Comparison of ENCODE assay signal across 10 cellular contexts in the genomic region with DNA sequence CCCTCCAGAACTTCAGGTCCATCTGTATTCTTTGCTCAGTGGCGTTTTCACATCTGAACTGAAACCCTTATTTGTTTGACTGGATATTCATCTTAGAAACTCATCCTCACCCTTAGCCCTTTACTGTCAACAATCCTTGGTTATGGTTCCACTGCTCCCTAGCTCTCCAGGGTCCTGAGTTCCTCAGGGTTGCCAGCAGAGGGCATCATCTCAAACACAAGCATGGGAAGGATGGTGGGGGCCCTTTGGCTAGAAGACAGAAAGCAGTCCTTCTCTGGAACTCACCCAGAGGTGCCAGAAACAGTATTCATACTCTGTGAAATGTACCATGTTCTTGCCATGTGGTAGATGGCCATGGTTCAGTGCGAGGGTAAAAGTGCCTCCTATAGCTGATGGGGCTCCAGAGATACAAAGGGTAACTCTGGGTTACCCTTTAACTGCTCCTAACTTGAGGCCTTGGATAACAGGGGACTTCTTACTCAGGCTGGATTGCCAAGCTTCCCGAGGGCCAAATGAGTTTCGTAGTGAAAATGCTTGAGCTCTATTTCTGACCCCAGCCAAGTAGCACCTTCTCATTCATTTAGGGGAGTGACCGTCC. TPM values are rescaled to one million over a fixed set of nuclear protein-coding genes. Genes with fewer than 3 reads are reported as not detected.
DNase-seq lines count a peak whose midpoint lies in the region; ATAC-seq and TF ChIP-seq lines count a peak whose summit lies in the region.
"Had no signal": no experiment of that assay in that cellular context is flagged by ENCODE, and none has a peak within 500 bp of the region (broad histone marks: within the 10 kb centered on the region; RNA-seq: fewer than 3 reads in every experiment).

No MANE protein-coding gene starts in this region.

- no peak overlapping the region for H3K27ac ChIP-seq in left lung

- CTCF ChIA-PET in WTC11 (lab: Charles Lee): interaction anchor here (0.6 to 6.2 kb wide), 25 partner anchors 8 to 790 kb away, joined by 3 to 199 read pairs (median 4); partner anchors contain the start of genes COPA, NCSTN, NHLH1 and PEX19

- H3K9me3 ChIP-seq in left lung: no peaks in the 10 kb centered on the region

- no peak overlapping the region for H3K4me3 ChIP-seq in left lung

- DNase-seq in DMS114 treated with DMSO at 0.1 percent for 48 hours (lab: John Stamatoyannopoulos, UW; ENCODE audit: unreplicated experiment) (peak; percentile 18), HT-29 (ENCODE audit: low spot score) (peak; percentile 47), WTC11 (ENCODE audit: low spot score) (peak; percentile 49), left lung (no peak), dedifferentiated amniotic fluid mesenchymal stem cell (ENCODE audit: extremely low spot score) (no peak), NCI-H1694 treated with DMSO at 0.1 percent for 48 hours (lab: John Stamatoyannopoulos, UW) (no peak)

- H3K4me1 ChIP-seq in left lung: no peaks in the 10 kb centered on the region

- no peaks in the 10 kb centered on the region for H3K27me3 Mint-ChIP-seq in WTC11 (ENCODE audit: low read depth)

- TF ChIP-seq CTCF in WTC11 (IDR thresholded peaks at IDR 0.05): peak; percentile 25; the same call in 1 of the 2 replicates
- peak in 1 of 2 donors; percentile 31 for TF ChIP-seq CTCF in left lung (IDR thresholded peaks at IDR 0.05)

- no peaks in the 10 kb centered on the region for H3K9me3 Mint-ChIP-seq in WTC11

- POLR2A ChIA-PET in WTC11 (lab: Charles Lee): interaction anchor here (1.6 kb wide), 1 partner anchor 21 kb away, joined by 7 read pairs; no protein-coding TSS in a partner anchor

- peaks cover 92% of the 10 kb centered on the region for H3K36me3 Mint-ChIP-seq in WTC11

- H3K4me1 Mint-ChIP-seq in WTC11: no peaks in the 10 kb centered on the region

- intact Hi-C loops in left lung (cut with DNase I): no loop called here

- no peaks in the 10 kb centered on the region for H3K27me3 ChIP-seq in left lung

- no peak overlapping the region for H3K27ac Mint-ChIP-seq in WTC11

- peaks cover 0 to 99% of the 10 kb centered on the region in 2 donors for H3K36me3 ChIP-seq in left lung

- peak; percentile 94 for ATAC-seq in WTC11
- peak; percentile 27 for ATAC-seq in left lung
- no peak for ATAC-seq in GM21737 (IDR thresholded peaks at IDR 0.05; ENCODE audit: unreplicated experiment)
- ATAC-seq in GM21367 (IDR thresholded peaks at IDR 0.05; ENCODE audit: unreplicated experiment): no peak

- H3K4me3 Mint-ChIP-seq in WTC11: no peak overlapping the region

TF ChIP-seq in WTC11, 78 proteins besides CTCF, POLR2A, EP300 and RAD21:
- peak; percentile 42; the same call in 1 of the 2 replicates for TF ChIP-seq USF1 (CRISPR knock-in tag; IDR thresholded peaks at IDR 0.05)
- TF ChIP-seq, protein P1, sequence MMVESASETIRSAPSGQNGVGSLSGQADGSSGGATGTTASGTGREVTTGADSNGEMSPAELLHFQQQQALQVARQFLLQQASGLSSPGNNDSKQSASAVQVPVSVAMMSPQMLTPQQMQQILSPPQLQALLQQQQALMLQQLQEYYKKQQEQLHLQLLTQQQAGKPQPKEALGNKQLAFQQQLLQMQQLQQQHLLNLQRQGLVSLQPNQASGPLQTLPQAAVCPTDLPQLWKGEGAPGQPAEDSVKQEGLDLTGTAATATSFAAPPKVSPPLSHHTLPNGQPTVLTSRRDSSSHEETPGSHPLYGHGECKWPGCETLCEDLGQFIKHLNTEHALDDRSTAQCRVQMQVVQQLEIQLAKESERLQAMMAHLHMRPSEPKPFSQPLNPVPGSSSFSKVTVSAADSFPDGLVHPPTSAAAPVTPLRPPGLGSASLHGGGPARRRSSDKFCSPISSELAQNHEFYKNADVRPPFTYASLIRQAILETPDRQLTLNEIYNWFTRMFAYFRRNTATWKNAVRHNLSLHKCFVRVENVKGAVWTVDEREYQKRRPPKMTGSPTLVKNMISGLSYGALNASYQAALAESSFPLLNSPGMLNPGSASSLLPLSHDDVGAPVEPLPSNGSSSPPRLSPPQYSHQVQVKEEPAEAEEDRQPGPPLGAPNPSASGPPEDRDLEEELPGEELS (CRISPR knock-in tag; IDR thresholded peaks at IDR 0.05): no peak

RNA-seq across cellular contexts. Expression of gene NCSTN, which starts 11.3 kb away (rescaled TPM):
- 26.0 and 30.9 TPM in 2 replicates for total RNA-seq in HT-29 (2014; rRNA removed; shearing (Covaris generic))
- total RNA-seq in WTC11 (2021): 58.2 to 72.7 TPM (median 71.9 TPM) in 3 replicates
- 10 to 100 TPM; 90.7 to 93.8 TPM for total RNA-seq in left lung

RNA-seq across cellular contexts. Expression of gene COPA, which starts 11.4 kb away (rescaled TPM):
- 73.9 and 74.3 TPM in 2 replicates for total RNA-seq in HT-29 (2014; rRNA removed; shearing (Covaris generic))
- 115 to 126 TPM (median 119 TPM) in 3 replicates for total RNA-seq in WTC11 (2021)
- total RNA-seq in left lung: 100 to 1,000 TPM; 174 to 181 TPM

RNA-seq across cellular contexts. Expression of gene NHLH1, which starts 12.4 kb away (rescaled TPM):
- total RNA-seq in HT-29 (2014; rRNA removed; shearing (Covaris generic)): not detected in 2 replicates
- total RNA-seq in WTC11 (2021) (0.69 to 0.70 TPM (median 0.69 TPM) in 3 replicates), left lung (under 1 TPM; 0.09 to 0.26 TPM)
- total RNA-seq: glomerular endothelial cell, RPMI7951 had no signal

RNA-seq across cellular contexts. Expression of gene VANGL2, which starts 45.9 kb away (rescaled TPM):
- total RNA-seq in HT-29 (2014; rRNA removed; shearing (Covaris generic)): 1.5 and 1.6 TPM in 2 replicates
- total RNA-seq in WTC11 (2021) (68.0 to 69.7 TPM (median 68.6 TPM) in 3 replicates), left lung (1 to 10 TPM; 2.7 to 5.5 TPM)

Comparison
In these comparisons a context has a peak if more than half of its experiments do, and no peak if none do; other contexts are left out.
1. DNase-seq: peak in DMS114 treated with DMSO at 0.1 percent for 48 hours (single experiment), HT-29 (single experiment) and WTC11 (single experiment); none in left lung (0 of 2), dedifferentiated amniotic fluid mesenchymal stem cell (single experiment) and NCI-H1694 treated with DMSO at 0.1 percent for 48 hours (single experiment).
2. ATAC-seq: peak in WTC11 (single experiment) and left lung (single experiment); none in GM21737 (single experiment) and GM21367 (single experiment).